Comparison of ENCODE assay signal across 1 cellular context in genomic region chrX:130615941-130616340, GRCh38.
TF ChIP-seq lines count a peak whose summit lies in the region.

No MANE protein-coding gene starts in this region.

TF ChIP-seq in neural cell, 6 proteins besides CTCF, POLR2A, EP300 and RAD21 (continued from another document):
- TF ChIP-seq, protein P1, sequence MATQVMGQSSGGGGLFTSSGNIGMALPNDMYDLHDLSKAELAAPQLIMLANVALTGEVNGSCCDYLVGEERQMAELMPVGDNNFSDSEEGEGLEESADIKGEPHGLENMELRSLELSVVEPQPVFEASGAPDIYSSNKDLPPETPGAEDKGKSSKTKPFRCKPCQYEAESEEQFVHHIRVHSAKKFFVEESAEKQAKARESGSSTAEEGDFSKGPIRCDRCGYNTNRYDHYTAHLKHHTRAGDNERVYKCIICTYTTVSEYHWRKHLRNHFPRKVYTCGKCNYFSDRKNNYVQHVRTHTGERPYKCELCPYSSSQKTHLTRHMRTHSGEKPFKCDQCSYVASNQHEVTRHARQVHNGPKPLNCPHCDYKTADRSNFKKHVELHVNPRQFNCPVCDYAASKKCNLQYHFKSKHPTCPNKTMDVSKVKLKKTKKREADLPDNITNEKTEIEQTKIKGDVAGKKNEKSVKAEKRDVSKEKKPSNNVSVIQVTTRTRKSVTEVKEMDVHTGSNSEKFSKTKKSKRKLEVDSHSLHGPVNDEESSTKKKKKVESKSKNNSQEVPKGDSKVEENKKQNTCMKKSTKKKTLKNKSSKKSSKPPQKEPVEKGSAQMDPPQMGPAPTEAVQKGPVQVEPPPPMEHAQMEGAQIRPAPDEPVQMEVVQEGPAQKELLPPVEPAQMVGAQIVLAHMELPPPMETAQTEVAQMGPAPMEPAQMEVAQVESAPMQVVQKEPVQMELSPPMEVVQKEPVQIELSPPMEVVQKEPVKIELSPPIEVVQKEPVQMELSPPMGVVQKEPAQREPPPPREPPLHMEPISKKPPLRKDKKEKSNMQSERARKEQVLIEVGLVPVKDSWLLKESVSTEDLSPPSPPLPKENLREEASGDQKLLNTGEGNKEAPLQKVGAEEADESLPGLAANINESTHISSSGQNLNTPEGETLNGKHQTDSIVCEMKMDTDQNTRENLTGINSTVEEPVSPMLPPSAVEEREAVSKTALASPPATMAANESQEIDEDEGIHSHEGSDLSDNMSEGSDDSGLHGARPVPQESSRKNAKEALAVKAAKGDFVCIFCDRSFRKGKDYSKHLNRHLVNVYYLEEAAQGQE (IDR thresholded peaks at IDR 0.05; ENCODE audit: borderline replicate concordance), result no peak
- no peak for TF ChIP-seq MXI1 (conservative IDR thresholded peaks at IDR 0.05; ENCODE audit: poor library complexity, severe bottlenecking)
